Comparison of ENCODE assay signal across 22 cellular contexts in genomic region chr6:73152998-73153757, GRCh38.
DNase-seq lines count a peak whose midpoint lies in the region; ATAC-seq and TF ChIP-seq lines count a peak whose summit lies in the region.
"Had no signal": no experiment of that assay in that cellular context is flagged by ENCODE, and none has a peak within 500 bp of the region (broad histone marks: within the 10 kb centered on the region; RNA-seq: fewer than 3 reads in every experiment).

No MANE protein-coding gene starts in this region.

- no peak for TF ChIP-seq CTCF in choroid plexus epithelial cell (conservative IDR thresholded peaks at IDR 0.05; ENCODE audit: low read depth, low read length)
- TF ChIP-seq CTCF in WERI-Rb-1 (IDR thresholded peaks at IDR 0.05; ENCODE audit: low read depth, low read length), result no peak

- no peaks in the 10 kb centered on the region for H3K9me3 ChIP-seq in WERI-Rb-1 (ENCODE audit: severe bottlenecking)
- H3K9me3 ChIP-seq: BE2C, HAP-1 had no signal

- H3K4me3 ChIP-seq in choroid plexus epithelial cell (ENCODE audit: low read depth, low read length), result no peak overlapping the region
- H3K4me3 ChIP-seq in WERI-Rb-1 (ENCODE audit: low read depth, low read length), result no peak overlapping the region
- H3K4me3 ChIP-seq: HAP-1 had no signal

- DNase-seq in EH (ENCODE audit: low read depth), result peak; percentile 58
- DNase-seq in M059J (ENCODE audit: low read depth), result peak; percentile 15
- DNase-seq in choroid plexus epithelial cell (ENCODE audit: low read depth), result peak; percentile 10
- DNase-seq in non-pigmented ciliary epithelial cell (ENCODE audit: low read depth), result peak; percentile 19
- no peak for DNase-seq in SKM-1 (lab: John Stamatoyannopoulos, UW; ENCODE audit: unreplicated experiment)
- no peak for DNase-seq in WERI-Rb-1
- DNase-seq: activated CD4-positive, alpha-beta T cell treated with anti-CD3 and anti-CD28 coated beads for 4 hours; BE2C; Calu3; effector memory CD8-positive, alpha-beta T cell; hippocampal formation; naive thymus-derived CD8-positive, alpha-beta T cell; NCI-H187 treated with DMSO at 0.1 percent for 48 hours; NK-92 treated with Interleukin-12 subunit alpha and Interleukin-12 subunit beta, amount 100 ng/mL, for 24 hours; small intestine; stimulated activated CD4-positive, alpha-beta T cell treated with anti-CD3 and anti-CD28 coated beads, Interleukin-2, amount 100 ng/mL, for 48 hours; SW 1271; trophoblast cell had no signal

- no peaks in the 10 kb centered on the region for H3K36me3 ChIP-seq in WERI-Rb-1
- H3K36me3 ChIP-seq: BE2C, HAP-1 had no signal

- ATAC-seq in GM21619 (IDR thresholded peaks at IDR 0.05; ENCODE audit: unreplicated experiment), result no peak
- ATAC-seq in HG03097 (IDR thresholded peaks at IDR 0.05; ENCODE audit: low FRiP score, unreplicated experiment), result no peak
- ATAC-seq: activated T-helper 17 cell treated with anti-CD3 and anti-CD28 coated beads, Interleukin-2, amount 50 U/mL, for 72 hours; effector memory CD8-positive, alpha-beta T cell; naive thymus-derived CD8-positive, alpha-beta T cell had no signal

- H3K27ac ChIP-seq in WERI-Rb-1, result no peak overlapping the region

- H3K27me3 ChIP-seq in WERI-Rb-1 (ENCODE audit: insufficient read depth, low read depth, severe bottlenecking), result no peaks in the 10 kb centered on the region
- H3K27me3 ChIP-seq: BE2C had no signal

Comparison
In these comparisons a context has a peak if more than half of its experiments do, and no peak if none do; other contexts are left out.
1. DNase-seq: peak in EH (single experiment), M059J (single experiment), choroid plexus epithelial cell (single experiment) and non-pigmented ciliary epithelial cell (single experiment); none in SKM-1 (single experiment) and WERI-Rb-1 (single experiment).